In the genomic region with DNA sequence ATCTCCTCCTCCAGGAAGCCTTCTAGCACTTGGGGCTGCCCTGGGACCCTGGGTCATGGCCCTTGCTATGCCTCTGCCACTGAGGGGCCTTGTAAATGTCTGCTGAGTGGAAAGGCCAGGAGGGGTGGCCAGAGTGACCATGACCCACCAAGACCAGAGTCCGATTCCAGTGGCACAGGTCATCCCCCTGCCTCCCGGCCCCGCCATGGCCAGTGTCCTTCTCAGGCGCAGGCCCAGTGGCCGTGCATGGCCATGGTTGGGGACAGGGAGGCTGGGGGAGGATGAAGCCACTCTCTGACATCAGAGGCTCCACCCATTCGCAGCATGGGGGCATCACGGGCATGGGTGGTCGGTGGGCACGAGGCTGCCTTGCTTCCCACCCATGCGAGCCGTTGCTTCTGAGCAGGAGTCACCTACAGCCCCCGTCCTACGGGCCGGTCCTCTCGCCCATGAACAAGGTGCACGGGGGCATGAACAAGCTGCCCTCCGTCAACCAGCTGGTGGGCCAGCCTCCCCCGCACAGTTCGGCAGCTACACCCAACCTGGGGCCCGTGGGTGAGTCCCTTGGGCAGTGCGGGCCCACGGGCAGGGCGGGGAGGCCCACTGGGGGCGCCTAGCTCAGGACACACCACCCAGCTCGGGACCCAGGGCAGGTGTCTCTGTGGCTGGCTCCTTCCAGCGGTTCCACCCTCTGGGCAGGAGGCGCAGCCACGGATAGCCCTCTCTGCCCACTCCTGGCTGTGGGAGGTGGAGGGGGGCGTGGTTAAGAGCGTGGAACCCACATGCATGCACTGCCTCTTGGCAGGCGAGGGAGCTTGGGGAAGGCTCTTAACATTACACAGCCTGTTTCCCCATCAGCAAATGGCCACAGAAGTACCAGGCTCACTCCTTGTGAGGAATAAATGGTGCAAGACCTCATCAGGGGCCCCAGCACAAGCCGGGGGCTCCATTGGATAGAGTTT, we compare ENCODE assay signal across 19 cellular contexts. TPM values are rescaled to one million over a fixed set of nuclear protein-coding genes. Genes with fewer than 3 reads are reported as not detected.
"Had no signal": no experiment of that assay in that cellular context is flagged by ENCODE, and none has a peak within 500 bp of the region (broad histone marks: within the 10 kb centered on the region; RNA-seq: fewer than 3 reads in every experiment).

No MANE protein-coding gene starts in this region.

- DNase-seq: activated CD4-positive, alpha-beta T cell treated with anti-CD3 and anti-CD28 coated beads, Interleukin-2, amount 50 U/mL, for 1 hour; activated naive CD8-positive, alpha-beta T cell treated with anti-CD3 and anti-CD28 coated beads for 36 hours; anterior cingulate cortex; brain microvascular endothelial cell; effector memory CD4-positive, alpha-beta T cell; gastrocnemius medialis; mammary epithelial cell; mucosa of descending colon; naive thymus-derived CD4-positive, alpha-beta T cell; stimulated activated CD4-positive, alpha-beta T cell treated with anti-CD3 and anti-CD28 coated beads, Interleukin-2, amount 100 ng/mL, for 48 hours; stimulated activated naive B cell treated with anti-CD40 and anti-IgM and Interleukin-4, amounts not matched to agents 10 μg/mL and 1 μg/mL and 100 μg/mL, for 72 hours; substantia nigra; T-helper 1 cell; T1000; trophoblast cell had no signal

- H3K4me3 ChIP-seq: gastrocnemius medialis, mucosa of descending colon had no signal

- H3K36me3 ChIP-seq: brain microvascular endothelial cell, gastrocnemius medialis, neutrophil had no signal

- ATAC-seq: activated CD4-positive, CD25-positive, alpha-beta regulatory T cell treated with anti-CD3 and anti-CD28 coated beads, Interleukin-2, amount 50 U/mL, for 24 hours; gastrocnemius medialis; mucosa of descending colon; naive thymus-derived CD4-positive, alpha-beta T cell; stimulated activated naive B cell treated with anti-CD40 and anti-IgM and Interleukin-4, amounts not matched to agents 10 μg/mL and 1 μg/mL and 100 μg/mL, for 72 hours had no signal

- H3K9me3 ChIP-seq: gastrocnemius medialis, mucosa of descending colon, neutrophil had no signal

- H3K27ac ChIP-seq: brain microvascular endothelial cell, gastrocnemius medialis, neutrophil had no signal

RNA-seq across cellular contexts. Expression of a gene that starts 22.4 kb away (rescaled TPM):
- total RNA-seq: activated CD8-positive, alpha-beta memory T cell treated with anti-CD3 and anti-CD28 coated beads for 36 hours; activated naive CD8-positive, alpha-beta T cell treated with anti-CD3 and anti-CD28 coated beads for 36 hours; activated T-helper 1 cell treated with anti-CD3 and anti-CD28 coated beads, Interleukin-12 subunit alpha, Interleukin-12 subunit beta, Interleukin-2, Interleukin-4 antibody, amounts not matched to agents 30 ng/mL and 10 ng/mL and 1 ng/mL, durations not matched to agents 14 hours and 24 hours and 36 hours; mammary epithelial cell; mucosa of descending colon; naive thymus-derived CD4-positive, alpha-beta T cell had no signal
- polyA plus RNA-seq: mammary epithelial cell; naive thymus-derived CD4-positive, alpha-beta T cell had no signal
